10 cellular contexts compared by ENCODE assay signal in the genomic region with DNA sequence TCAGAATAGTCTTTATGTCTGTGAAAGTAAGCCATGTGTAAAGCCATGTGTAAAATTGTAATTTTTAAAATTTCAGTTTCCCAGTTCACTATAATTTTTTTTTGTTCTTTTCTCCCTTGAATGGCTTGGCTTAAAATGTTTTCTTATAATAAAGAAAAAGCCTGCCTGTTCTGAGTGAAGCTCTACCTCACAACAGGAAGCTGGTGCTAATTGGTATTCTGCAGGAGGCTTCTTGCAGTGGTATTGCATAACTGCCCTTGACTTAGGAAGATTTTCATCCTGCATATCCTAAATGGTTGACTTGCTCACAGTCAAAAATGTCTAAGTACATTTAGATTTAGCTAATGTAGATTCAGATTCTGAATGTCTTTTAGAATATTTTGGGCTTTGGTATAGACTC. TPM values are rescaled to one million over a fixed set of nuclear protein-coding genes. Genes with fewer than 3 reads are reported as not detected.
DNase-seq lines count a peak whose midpoint lies in the region; ATAC-seq and TF ChIP-seq lines count a peak whose summit lies in the region.
"Had no signal": no experiment of that assay in that cellular context is flagged by ENCODE, and none has a peak within 500 bp of the region (broad histone marks: within the 10 kb centered on the region; RNA-seq: fewer than 3 reads in every experiment).

No MANE protein-coding gene starts in this region.

- intact Hi-C loops in mammary epithelial cell (cut with micrococcal nuclease) (loop anchor here (5.0 kb wide), 1 partner anchor 48 kb away; a partner anchor contains a TSS), body of pancreas (cut with DNase I) (no loop called here), lower leg skin (cut with DNase I; ENCODE audit: low total_unique reads) (no loop called here)

- BruUV-seq in mammary epithelial cell (replicated peaks; lab: Mats Ljungman, UMichigan), result no TSS peak

- in situ Hi-C loops in mammary epithelial cell (cut with MboI; ENCODE audit: low sequenced_read_pairs in 2 of 2), result no loop called here

- H3K4me1 ChIP-seq in mammary epithelial cell (ENCODE audit: insufficient read depth, low read length) (peaks cover 6% of the 10 kb centered on the region), mesodermal cell (ENCODE audit: control insufficient read depth, insufficient read depth, low read length, poor library complexity, severe bottlenecking) (peaks cover 4% of the 10 kb centered on the region), body of pancreas (no peaks in the 10 kb centered on the region)

- H3K36me3 ChIP-seq in mammary epithelial cell (ENCODE audit: insufficient read depth, low read length) (peaks cover 61% of the 10 kb centered on the region), mesodermal cell (ENCODE audit: control insufficient read depth, insufficient read depth, low read length) (peaks cover 97% of the 10 kb centered on the region), body of pancreas (replicated peaks in 1 of 2; ENCODE audit: insufficient read depth in 1 of 2, low read depth in 2 of 2) (peaks cover 3 to 33% of the 10 kb centered on the region in 2 donors)

- H3K9me3 ChIP-seq in mammary epithelial cell (replicated peaks; ENCODE audit: insufficient read depth, low read length) (no peaks in the 10 kb centered on the region), mesodermal cell (ENCODE audit: control insufficient read depth, low read length) (no peaks in the 10 kb centered on the region), body of pancreas (no peaks in the 10 kb centered on the region)
- H3K9me3 ChIP-seq: right atrium auricular region had no signal

- ATAC-seq in body of pancreas, result no peak
- ATAC-seq: left cardiac atrium had no signal

- H2AFZ ChIP-seq in mammary epithelial cell (ENCODE audit: low read depth, low read length), result no peak overlapping the region

- TF ChIP-seq POLR2A in body of pancreas (IDR thresholded peaks at IDR 0.05) (no peak), lower leg skin (IDR thresholded peaks at IDR 0.05) (no peak)

- no peaks in the 10 kb centered on the region for H3K27me3 ChIP-seq in mammary epithelial cell (ENCODE audit: insufficient read depth, low read length)
- no peaks in the 10 kb centered on the region for H3K27me3 ChIP-seq in body of pancreas
- H3K27me3 ChIP-seq: right atrium auricular region had no signal

- H4K20me1 ChIP-seq in mammary epithelial cell (ENCODE audit: insufficient read depth, low read length), result no peaks in the 10 kb centered on the region

- CTCF ChIA-PET in mammary epithelial cell (lab: Charles Lee; ENCODE audit: low non-redundant PET), result interaction anchor here (0.5 to 0.7 kb wide), 4 partner anchors 42 to 169 kb away, joined by 3 to 18 read pairs (median 6); no protein-coding TSS in a partner anchor

- no peak for TF ChIP-seq CTCF in mammary epithelial cell (conservative IDR thresholded peaks at IDR 0.05 in 1 of 2, IDR thresholded peaks at IDR 0.05 in 1 of 2; ENCODE audit: extremely low read depth in 1 of 2, insufficient read depth in 1 of 2, low read depth in 1 of 2, low read length in 2 of 2)
- no peak for TF ChIP-seq CTCF in body of pancreas (IDR thresholded peaks at IDR 0.05)
- TF ChIP-seq CTCF in lower leg skin (IDR thresholded peaks at IDR 0.05), result no peak

- dilution Hi-C loops in mammary epithelial cell (cut with HindIII; ENCODE audit: low sequenced_read_pairs), result loop anchor here (5.0 kb wide), 2 partner anchors 43 to 57 kb away; no protein-coding TSS in a partner anchor

- H3K4me3 ChIP-seq in mammary epithelial cell (replicated peaks in 1 of 3; ENCODE audit: insufficient read depth in 1 of 3, low read depth in 2 of 3, low read length in 3 of 3), result no peak overlapping the region
- H3K4me3 ChIP-seq in mesodermal cell (ENCODE audit: extremely low read depth, insufficient read depth, low read length, poor library complexity, severe bottlenecking), result no peak overlapping the region
- no peak overlapping the region for H3K4me3 ChIP-seq in body of pancreas
- no peak overlapping the region for H3K4me3 ChIP-seq in lower leg skin (ENCODE audit: low read depth, poor library complexity, severe bottlenecking)
- H3K4me3 ChIP-seq: right atrium auricular region had no signal

- peaks cover 94% of the 10 kb centered on the region for H3K79me2 ChIP-seq in mammary epithelial cell (ENCODE audit: insufficient read depth, low read length)

- H3K4me2 ChIP-seq in mammary epithelial cell (ENCODE audit: insufficient read depth, low read depth, low read length), result no peak overlapping the region

- peak; percentile 66 for DNase-seq in GF-D8 (lab: John Stamatoyannopoulos, UW)
- DNase-seq in MV-4-11 (lab: John Stamatoyannopoulos, UW), result peak; percentile 72
- DNase-seq in mammary epithelial cell, result peak; percentile 30
- no peak for DNase-seq in SHP77 (lab: John Stamatoyannopoulos, UW)
- no peak for DNase-seq in body of pancreas
- no peak for DNase-seq in lower leg skin (ENCODE audit: low spot score in 2 of 2)
- DNase-seq in NCI-H446 treated with DMSO at 0.1 percent for 48 hours (lab: John Stamatoyannopoulos, UW), result no peak
- DNase-seq: left cardiac atrium had no signal

- no peak overlapping the region for H3K9ac ChIP-seq in mammary epithelial cell (ENCODE audit: insufficient read depth, low read length)

- H3K27ac ChIP-seq in mammary epithelial cell (ENCODE audit: insufficient read depth, low read depth, low read length), result no peak overlapping the region
- peak overlapping the region; percentile 31 for H3K27ac ChIP-seq in mesodermal cell (ENCODE audit: low read depth, low read length, severe bottlenecking)
- H3K27ac ChIP-seq in body of pancreas, result peak overlapping the region in 1 of 4 donors; percentile 19
- H3K27ac ChIP-seq: right atrium auricular region had no signal

RNA-seq across cellular contexts. Expression of a gene that starts 49.5 kb away (rescaled TPM):
- total RNA-seq in mammary epithelial cell (100 to 1,000 TPM; 311 to 337 TPM), body of pancreas (10 to 100 TPM; 52.7 to 61.6 TPM), lower leg skin (100 to 1,000 TPM in 2 of 4 donors, 10 to 100 TPM in 2; 61.9 to 103 (median 86.1) TPM)
- 156 TPM for polyA plus RNA-seq in mammary epithelial cell
- 444 TPM for polyA minus RNA-seq in mammary epithelial cell
- polyA plus RNA-seq in mesodermal cell (2013, experiment 1 of 2), result 153 TPM
- 141 TPM for polyA plus RNA-seq in mesodermal cell (2013, experiment 2 of 2)

Comparison
In these comparisons a context has a peak if more than half of its experiments do, and no peak if none do; other contexts are left out.
1. DNase-seq: peak in GF-D8 (single experiment), MV-4-11 (single experiment) and mammary epithelial cell (single experiment); none in SHP77 (0 of 2), body of pancreas (0 of 4), lower leg skin (0 of 2) and NCI-H446 treated with DMSO at 0.1 percent for 48 hours (single experiment).